Comparison of ENCODE assay signal across 1 cellular context in genomic region chr14:96257056-96257455, GRCh38.
TF ChIP-seq lines count a peak whose summit lies in the region.

No MANE protein-coding gene starts in this region.

TF ChIP-seq in HepG2, 621 proteins besides CTCF, POLR2A, EP300 and RAD21:
- TF ChIP-seq MAZ (IDR thresholded peaks at IDR 0.05; ENCODE audit: borderline replicate concordance, low read depth, low read length) = no peak
- TF ChIP-seq MAZ (CRISPR knock-in tag; IDR thresholded peaks at IDR 0.05; ENCODE audit: low read depth) = no peak
- TF ChIP-seq ZMAT3 (CRISPR knock-in tag; conservative IDR thresholded peaks at IDR 0.05) = no peak
- no peak for TF ChIP-seq RAD51 (IDR thresholded peaks at IDR 0.05; ENCODE audit: borderline replicate concordance)
- no peak for TF ChIP-seq DMTF1 (CRISPR knock-in tag; IDR thresholded peaks at IDR 0.05)
- no peak for TF ChIP-seq HCFC1 (IDR thresholded peaks at IDR 0.05; ENCODE audit: low read depth, low read length)
- no peak for TF ChIP-seq THAP11 (CRISPR knock-in tag; IDR thresholded peaks at IDR 0.05)
- TF ChIP-seq SNRNP70 (IDR thresholded peaks at IDR 0.05; ENCODE audit: low read depth, low read length) = no peak
- no peak for TF ChIP-seq ZBTB20 (CRISPR knock-in tag; IDR thresholded peaks at IDR 0.05; ENCODE audit: borderline replicate concordance, low read depth)
- TF ChIP-seq ZBTB3 (CRISPR knock-in tag; IDR thresholded peaks at IDR 0.05; ENCODE audit: borderline replicate concordance, low read depth) = no peak
- TF ChIP-seq ELF4 (CRISPR knock-in tag; IDR thresholded peaks at IDR 0.05; ENCODE audit: borderline replicate concordance) = no peak
